Comparison of ENCODE assay signal across 17 cellular contexts in the genomic region with DNA sequence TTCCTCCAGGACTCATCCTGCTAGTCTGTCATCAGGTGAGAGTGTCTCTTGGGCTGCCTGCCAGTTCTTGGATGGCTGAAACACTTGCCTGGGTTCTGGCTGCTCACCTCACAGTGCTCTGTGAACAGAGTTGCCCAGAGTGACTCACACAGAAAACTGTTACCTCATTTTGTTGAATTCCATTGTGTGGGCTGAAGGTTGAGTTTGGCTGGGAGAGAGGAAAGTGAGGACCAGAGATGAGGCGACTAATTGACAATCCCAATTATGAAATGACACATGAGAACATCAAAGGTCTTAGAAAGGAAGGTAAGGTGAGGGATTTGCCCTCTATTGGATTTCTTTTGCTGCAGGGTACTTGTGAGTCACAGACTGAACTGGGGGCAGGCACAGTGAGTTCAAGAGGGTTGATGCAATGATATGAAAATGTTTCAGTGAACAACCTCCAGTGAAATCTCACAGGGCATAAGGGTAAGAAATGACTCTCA. TPM values are rescaled to one million over a fixed set of nuclear protein-coding genes. Genes with fewer than 3 reads are reported as not detected.
DNase-seq lines count a peak whose midpoint lies in the region; ATAC-seq and TF ChIP-seq lines count a peak whose summit lies in the region.
"Had no signal": no experiment of that assay in that cellular context is flagged by ENCODE, and none has a peak within 500 bp of the region (broad histone marks: within the 10 kb centered on the region; RNA-seq: fewer than 3 reads in every experiment).

No MANE protein-coding gene starts in this region.

- peaks cover 5% of the 10 kb centered on the region for H3K27me3 Mint-ChIP-seq in activated CD4-positive, alpha-beta T cell treated with anti-CD3 and anti-CD28 coated beads for 36 hours

- H3K27ac ChIP-seq in mesenchymal stem cell (ENCODE audit: low read length, poor library complexity, severe bottlenecking) (no peak overlapping the region), stomach (no peak overlapping the region)
- H3K27ac ChIP-seq: tibial artery had no signal

- H4K8ac ChIP-seq in mesenchymal stem cell (ENCODE audit: low read length): no peak overlapping the region

- H3K4me3 Mint-ChIP-seq in activated CD4-positive, alpha-beta T cell treated with anti-CD3 and anti-CD28 coated beads for 36 hours: no peak overlapping the region
- H3K4me3 Mint-ChIP-seq: activated naive CD8-positive, alpha-beta T cell treated with anti-CD3 and anti-CD28 coated beads, Interleukin-2, amount 10 ng/mL, durations not matched to agents 7 days and 5 days had no signal

- H2BK12ac ChIP-seq in mesenchymal stem cell (ENCODE audit: low read length in 2 of 2): no peak overlapping the region

- H2BK5ac ChIP-seq in mesenchymal stem cell (ENCODE audit: low read depth, low read length, poor library complexity, severe bottlenecking): no peak overlapping the region

- TF ChIP-seq CTCF in stomach (IDR thresholded peaks at IDR 0.05): no peak

- no peak overlapping the region for H2BK15ac ChIP-seq in mesenchymal stem cell (ENCODE audit: low read depth, poor library complexity, severe bottlenecking)

- H3K4me1 Mint-ChIP-seq in activated CD4-positive, alpha-beta T cell treated with anti-CD3 and anti-CD28 coated beads for 36 hours: peaks cover 28% of the 10 kb centered on the region

- H3K9me3 Mint-ChIP-seq in activated CD4-positive, alpha-beta T cell treated with anti-CD3 and anti-CD28 coated beads for 36 hours (ENCODE audit: low read depth): no peaks in the 10 kb centered on the region
- no peaks in the 10 kb centered on the region for H3K9me3 Mint-ChIP-seq in activated naive CD4-positive, alpha-beta T cell treated with anti-CD3 and anti-CD28 coated beads, Interleukin-2, amount 50 U/mL, for 72 hours
- H3K9me3 Mint-ChIP-seq: activated naive CD8-positive, alpha-beta T cell treated with anti-CD3 and anti-CD28 coated beads, Interleukin-2, amount 10 ng/mL, durations not matched to agents 7 days and 5 days had no signal

- POLR2A ChIA-PET in activated CD4-positive, alpha-beta T cell treated with anti-CD3 and anti-CD28 coated beads for 36 hours (lab: Charles Lee): no interaction called here

- no peak overlapping the region for H3K23ac ChIP-seq in mesenchymal stem cell (ENCODE audit: low read length in 2 of 2)

- H3K4me3 ChIP-seq in mesenchymal stem cell (ENCODE audit: insufficient read depth in 1 of 2, low read depth in 1 of 2, low read length in 2 of 2) (no peak overlapping the region), stomach (no peak overlapping the region)
- H3K4me3 ChIP-seq: HAP-1, lung, smooth muscle cell, tibial artery had no signal

- H3K14ac ChIP-seq in mesenchymal stem cell (ENCODE audit: low read length in 2 of 2): no peak overlapping the region

- no peak overlapping the region for H2AK5ac ChIP-seq in mesenchymal stem cell (ENCODE audit: low read length, severe bottlenecking)

- intact Hi-C loops in activated CD4-positive, alpha-beta T cell treated with anti-CD3 and anti-CD28 coated beads for 36 hours (cut with DNase I, micrococcal nuclease): loop anchor here (1.0 to 10.0 kb wide), 6 partner anchors 21 to 1850 kb away; partner anchors contain the start of genes PDE3B (in 1 of the 2) and PSMA1 (in 1 of the 2)
- intact Hi-C loops in stomach (cut with DNase I; ENCODE audit: low total_unique reads): no loop called here

- no peak overlapping the region for H3K4me2 ChIP-seq in mesenchymal stem cell (ENCODE audit: low read length, poor library complexity, severe bottlenecking)
- H3K4me2 ChIP-seq: smooth muscle cell had no signal

- no peak overlapping the region for H3K18ac ChIP-seq in mesenchymal stem cell (ENCODE audit: low read depth in 1 of 2, low read length in 2 of 2)

- no peak overlapping the region for H2BK120ac ChIP-seq in mesenchymal stem cell (ENCODE audit: low read depth, low read length)

- CTCF ChIA-PET in activated CD4-positive, alpha-beta T cell treated with anti-CD3 and anti-CD28 coated beads for 36 hours (lab: Charles Lee): interaction anchor here (0.9 to 1.8 kb wide), 4 partner anchors 21 to 149 kb away, joined by 3 to 4 read pairs (median 4); no protein-coding TSS in a partner anchor

- no peaks in the 10 kb centered on the region for H3K36me3 Mint-ChIP-seq in activated CD4-positive, alpha-beta T cell treated with anti-CD3 and anti-CD28 coated beads for 36 hours (ENCODE audit: low read depth)
- H3K36me3 Mint-ChIP-seq in activated naive CD4-positive, alpha-beta T cell treated with anti-CD3 and anti-CD28 coated beads, Interleukin-2, amount 50 U/mL, for 72 hours: no peaks in the 10 kb centered on the region
- H3K36me3 Mint-ChIP-seq: activated naive CD8-positive, alpha-beta T cell treated with anti-CD3 and anti-CD28 coated beads, Interleukin-2, amount 10 ng/mL, durations not matched to agents 7 days and 5 days had no signal

- no peak for TF ChIP-seq POLR2A in stomach (IDR thresholded peaks at IDR 0.05)

- H3K27me3 ChIP-seq in mesenchymal stem cell (ENCODE audit: control insufficient read depth in 1 of 2, insufficient read depth in 1 of 2, low read length in 2 of 2) (no peaks in the 10 kb centered on the region), stomach (no peaks in the 10 kb centered on the region)
- H3K27me3 ChIP-seq: tibial artery had no signal

- 91% methylated on average over 1 of the region's 1 CpG for WGBS in mesenchymal stem cell
- WGBS in stomach, 5 donors: 64 to 90% (median 71%) methylated on average over 1 of the region's 1 CpG

- no peak overlapping the region for H4K91ac ChIP-seq in mesenchymal stem cell (ENCODE audit: low read length)

- H3K36me3 ChIP-seq in mesenchymal stem cell (ENCODE audit: control insufficient read depth in 1 of 2, insufficient read depth in 2 of 2, low read depth in 1 of 2, low read length in 2 of 2) (no peaks in the 10 kb centered on the region), stomach (no peaks in the 10 kb centered on the region)
- H3K36me3 ChIP-seq: HAP-1, tibial artery had no signal

- no peaks in the 10 kb centered on the region for H3K79me1 ChIP-seq in mesenchymal stem cell (replicated peaks; ENCODE audit: low read length, poor library complexity, severe bottlenecking)

- H3K27ac Mint-ChIP-seq in activated CD4-positive, alpha-beta T cell treated with anti-CD3 and anti-CD28 coated beads for 36 hours: peak overlapping the region; percentile 84
- H3K27ac Mint-ChIP-seq in activated naive CD4-positive, alpha-beta T cell treated with anti-CD3 and anti-CD28 coated beads, Interleukin-2, amount 50 U/mL, for 72 hours: peak overlapping the region in 1 of 2 donors; percentile 67
- H3K27ac Mint-ChIP-seq: activated naive CD8-positive, alpha-beta T cell treated with anti-CD3 and anti-CD28 coated beads, Interleukin-2, amount 10 ng/mL, durations not matched to agents 7 days and 5 days had no signal

- no peak overlapping the region for H3K4ac ChIP-seq in mesenchymal stem cell (ENCODE audit: low read depth in 1 of 2, low read length in 2 of 2)

- TF ChIP-seq EP300 in stomach (IDR thresholded peaks at IDR 0.05): no peak

- no peaks in the 10 kb centered on the region for H3K9me3 ChIP-seq in mesenchymal stem cell (ENCODE audit: control insufficient read depth, low read length)
- H3K9me3 ChIP-seq in stomach: no peaks in the 10 kb centered on the region
- H3K9me3 ChIP-seq: Caco-2, HAP-1, tibial artery had no signal

- H3K9ac ChIP-seq in mesenchymal stem cell (ENCODE audit: low read length): no peak overlapping the region

- DNase-seq in activated CD4-positive, alpha-beta T cell treated with anti-CD3 and anti-CD28 coated beads for 36 hours: peak; percentile 68
- no peak for DNase-seq in activated CD4-positive, alpha-beta T cell treated with anti-CD3 and anti-CD28 coated beads, Interleukin-2, amount 50 U/mL, for 4 hours
- DNase-seq in LHCN-M2 (ENCODE audit: low read depth) (peak; percentile 14), mesenchymal stem cell (peak; percentile 3), stomach (no peak), COLO829 (ENCODE audit: low spot score) (no peak)
- DNase-seq in activated naive CD4-positive, alpha-beta T cell treated with anti-CD3 and anti-CD28 coated beads, Interleukin-2, amount 50 U/mL, for 72 hours (ENCODE audit: low spot score in 2 of 2): peak; percentile 22 to 62
- DNase-seq: activated naive CD8-positive, alpha-beta T cell treated with anti-CD3 and anti-CD28 coated beads, Interleukin-2, amount 10 ng/mL, durations not matched to agents 7 days and 5 days; Caco-2; hypothalamus; MM.1S; tibial artery had no signal

- no peak overlapping the region for H2AFZ ChIP-seq in mesenchymal stem cell (ENCODE audit: low read depth, low read length)

- H3K4me1 ChIP-seq in mesenchymal stem cell (ENCODE audit: control insufficient read depth, insufficient read depth, low read depth, low read length) (no peaks in the 10 kb centered on the region), stomach (no peaks in the 10 kb centered on the region)
- H3K4me1 ChIP-seq: Caco-2, HAP-1, tibial artery had no signal

- ATAC-seq in activated CD4-positive, alpha-beta T cell treated with anti-CD3 and anti-CD28 coated beads for 36 hours: peak; percentile 87
- peak; percentile 89 to 92 for ATAC-seq in activated naive CD4-positive, alpha-beta T cell treated with anti-CD3 and anti-CD28 coated beads, Interleukin-2, amount 50 U/mL, for 72 hours
- no peak for ATAC-seq in GM21529 (IDR thresholded peaks at IDR 0.05; ENCODE audit: unreplicated experiment)

RNA-seq across cellular contexts. Expression of gene CALCB, which starts 20.1 kb away (rescaled TPM):
- total RNA-seq in activated CD4-positive, alpha-beta T cell treated with anti-CD3 and anti-CD28 coated beads for 36 hours: 1 to 10 TPM; 3.5 to 6.8 TPM
- not detected in 2 replicates for total RNA-seq in LHCN-M2 (2014; rRNA removed)
- not detected for polyA plus RNA-seq in LHCN-M2 (2012)
- 1 to 10 TPM in 1 of 2 donors, under 1 TPM in 1; 0.75 to 3.6 TPM for total RNA-seq in activated naive CD4-positive, alpha-beta T cell treated with anti-CD3 and anti-CD28 coated beads, Interleukin-2, amount 50 U/mL, for 72 hours
- polyA plus RNA-seq in mesenchymal stem cell (2013, experiment 1 of 2): not detected
- not detected for polyA plus RNA-seq in mesenchymal stem cell (2013, experiment 2 of 2)
- under 1 TPM in 1 of 5 donors, not detected in 4; 0.43 TPM for total RNA-seq in stomach
- under 1 TPM in 1 of 3 donors, not detected in 2; 0.12 TPM for polyA plus RNA-seq in stomach
- total RNA-seq: Caco-2, endothelial cell of umbilical vein, smooth muscle cell had no signal
- polyA plus RNA-seq: endothelial cell of umbilical vein, smooth muscle cell had no signal

Comparison
In these comparisons a context has a peak if more than half of its experiments do, and no peak if none do; other contexts are left out.
1. DNase-seq: peak in activated CD4-positive, alpha-beta T cell treated with anti-CD3 and anti-CD28 coated beads for 36 hours (single experiment), LHCN-M2 (single experiment), activated naive CD4-positive, alpha-beta T cell treated with anti-CD3 and anti-CD28 coated beads, Interleukin-2, amount 50 U/mL, for 72 hours (2 of 2) and mesenchymal stem cell (single experiment); none in activated CD4-positive, alpha-beta T cell treated with anti-CD3 and anti-CD28 coated beads, Interleukin-2, amount 50 U/mL, for 4 hours (0 of 2), stomach (single experiment) and COLO829 (single experiment).